In genomic region chr12:104570174-104570907, GRCh38 we compare ENCODE assay signal across 1 cellular context.
TF ChIP-seq lines count a peak whose summit lies in the region.

No MANE protein-coding gene starts in this region.

TF ChIP-seq in HepG2, 621 proteins besides CTCF, POLR2A, EP300 and RAD21 (continued from another document):
- TF ChIP-seq ZBTB49 (CRISPR knock-in tag; IDR thresholded peaks at IDR 0.05; ENCODE audit: borderline replicate concordance), result no peak
- no peak for TF ChIP-seq ZNF441 (CRISPR knock-in tag; IDR thresholded peaks at IDR 0.05; ENCODE audit: borderline replicate concordance)
